8 cellular contexts compared by ENCODE assay signal in the genomic region with DNA sequence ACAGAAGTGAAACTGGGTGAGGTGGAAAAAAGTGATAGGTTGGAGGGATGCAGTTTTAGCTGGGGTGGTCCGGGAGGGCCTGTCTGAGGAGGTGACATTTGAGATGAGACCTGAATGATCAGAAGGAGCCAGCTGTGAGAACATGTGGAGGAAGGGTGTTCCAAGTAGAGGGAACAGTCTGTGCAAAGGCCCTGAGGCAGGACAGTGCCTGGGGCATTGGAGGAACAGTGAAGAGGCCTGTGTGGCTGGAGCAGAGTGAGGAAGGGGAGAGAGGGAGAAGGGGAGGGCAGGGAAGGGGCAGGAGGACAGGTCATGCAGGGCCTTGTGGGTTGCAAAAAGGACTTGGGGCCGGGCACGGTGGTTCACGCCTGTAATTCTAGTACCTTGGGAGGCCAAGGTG.
"Had no signal": no experiment of that assay in that cellular context is flagged by ENCODE, and none has a peak within 500 bp of the region (broad histone marks: within the 10 kb centered on the region; RNA-seq: fewer than 3 reads in every experiment).

No MANE protein-coding gene starts in this region.

- H3K4me3 Mint-ChIP-seq: GM23338, HFFc6 had no signal

- H3K9me3 ChIP-seq: HAP-1 had no signal

- H3K36me3 ChIP-seq: HAP-1 had no signal

- H3K4me2 ChIP-seq: GM23338 had no signal

- FAIRE-seq: H54 had no signal

- H3K27ac Mint-ChIP-seq: GM23338, H9, HFFc6 had no signal

- H3K27ac ChIP-seq: GM23248 had no signal

- DNase-seq: GM23248, GOT3, HCEC 1CT, HFFc6 had no signal

- H3K4me1 Mint-ChIP-seq: GM23338 had no signal

- H2AFZ ChIP-seq: GM23248, GM23338 had no signal

- H3K9ac ChIP-seq: GM23248 had no signal

- H3K4me1 ChIP-seq: HAP-1 had no signal

- H3K4me3 ChIP-seq: GM23248, GM23338, HAP-1 had no signal
